Comparison of ENCODE assay signal across 8 cellular contexts in genomic region chr7:98106647-98107312, GRCh38. TPM values are rescaled to one million over a fixed set of nuclear protein-coding genes. Genes with fewer than 3 reads are reported as not detected.
DNase-seq lines count a peak whose midpoint lies in the region; ATAC-seq and FAIRE-seq lines count a peak whose summit lies in the region.

Gene LMTK2, plus strand, starts transcription at chr7:98106862. Its CDS starts 316 bp downstream, at chr7:98107178.

- H3K27me3 ChIP-seq in BLaER1 treated with 17β-estradiol and CSF1 and Interleukin-3, amounts not matched to agents 10 nM and 100 nM: peaks cover 0 to 33% (median 0%) of the 10 kb centered on the region in 11 experiments; a peak in 4 of 22 replicates

- H3K36me3 ChIP-seq in BLaER1 treated with 17β-estradiol and CSF1 and Interleukin-3, amounts not matched to agents 10 nM and 100 nM: no peaks in the 10 kb centered on the region

- intact Hi-C loops in activated CD4-positive, alpha-beta T cell treated with anti-CD3 and anti-CD28 coated beads, Interleukin-2, amount 10 ng/mL, durations not matched to agents 24 days and 14 days (cut with micrococcal nuclease): loop anchor here (1.0 to 5.0 kb wide), 6 partner anchors 26 to 234 kb away; partner anchors contain the start of genes ASNS and TECPR1

- peak within 1 kb of the TSS; percentile 84 to 96 (median 92) for H3K9ac ChIP-seq in BLaER1 treated with 17β-estradiol and CSF1 and Interleukin-3, amounts not matched to agents 10 nM and 100 nM

- H3K4me1 Mint-ChIP-seq in activated CD4-positive, alpha-beta T cell treated with anti-CD3 and anti-CD28 coated beads, Interleukin-2, amount 10 ng/mL, durations not matched to agents 24 days and 14 days: peaks cover 20% of the 10 kb centered on the region

- H3K4me3 ChIP-seq in BLaER1 treated with 17β-estradiol and CSF1 and Interleukin-3, amounts not matched to agents 10 nM and 100 nM: peak within 1 kb of the TSS; percentile 90 to 99 (median 98)

- H3K9me3 Mint-ChIP-seq in activated CD4-positive, alpha-beta T cell treated with anti-CD3 and anti-CD28 coated beads, Interleukin-2, amount 10 ng/mL, durations not matched to agents 24 days and 14 days: peaks cover 3% of the 10 kb centered on the region

- ATAC-seq in HG03457 (IDR thresholded peaks at IDR 0.05; ENCODE audit: unreplicated experiment): peak; percentile 99
- ATAC-seq in left lobe of liver: peak; percentile 99

- H3K27ac Mint-ChIP-seq in activated CD4-positive, alpha-beta T cell treated with anti-CD3 and anti-CD28 coated beads, Interleukin-2, amount 10 ng/mL, durations not matched to agents 24 days and 14 days: peak within 1 kb of the TSS; percentile 95

- peaks cover 8 to 20% (median 11%) of the 10 kb centered on the region in 11 experiments for H3K9me3 ChIP-seq in BLaER1 treated with 17β-estradiol and CSF1 and Interleukin-3, amounts not matched to agents 10 nM and 100 nM (replicated peaks in 1 of 11)

- peak within 1 kb of the TSS; percentile 99 for H3K4me3 Mint-ChIP-seq in activated CD4-positive, alpha-beta T cell treated with anti-CD3 and anti-CD28 coated beads, Interleukin-2, amount 10 ng/mL, durations not matched to agents 24 days and 14 days

- no peaks in the 10 kb centered on the region for H3K27me3 Mint-ChIP-seq in activated CD4-positive, alpha-beta T cell treated with anti-CD3 and anti-CD28 coated beads, Interleukin-2, amount 10 ng/mL, durations not matched to agents 24 days and 14 days

- DNase-seq in GM19239 (ENCODE audit: insufficient read length, low spot score): peak; percentile 83
- peak; percentile 74 for DNase-seq in NCI-H526 treated with DMSO at 0.1 percent for 48 hours (lab: John Stamatoyannopoulos, UW)
- DNase-seq in activated CD4-positive, alpha-beta T cell treated with anti-CD3 and anti-CD28 coated beads, Interleukin-2, amount 10 ng/mL, durations not matched to agents 24 days and 14 days: peak; percentile 99
- DNase-seq in cortex of kidney (lab: John Stamatoyannopoulos, UW): peak; percentile 38
- peak; percentile 97 for DNase-seq in left lobe of liver (ENCODE audit: low spot score)
- DNase-seq in stimulated activated CD4-positive, alpha-beta T cell treated with anti-CD3 and anti-CD28 coated beads, Interleukin-2, amount 100 ng/mL, for 4 hours (ENCODE audit: low read depth): peak; percentile 96

- peak within 1 kb of the TSS; percentile 77 to 97 (median 88) for H3K4me2 ChIP-seq in BLaER1 treated with 17β-estradiol and CSF1 and Interleukin-3, amounts not matched to agents 10 nM and 100 nM

- H3K27ac ChIP-seq in BLaER1 treated with 17β-estradiol and CSF1 and Interleukin-3, amounts not matched to agents 10 nM and 100 nM: peak within 1 kb of the TSS; percentile 57 to 95 (median 89); a peak in 21 of 22 replicates

- H3K4me1 ChIP-seq in BLaER1 treated with 17β-estradiol and CSF1 and Interleukin-3, amounts not matched to agents 10 nM and 100 nM: peaks cover 6 to 24% (median 16%) of the 10 kb centered on the region in 10 experiments; a peak in 17 of 20 replicates

- peaks cover 26 to 49% (median 43%) of the 10 kb centered on the region in 11 experiments for H4K20me1 ChIP-seq in BLaER1 treated with 17β-estradiol and CSF1 and Interleukin-3, amounts not matched to agents 10 nM and 100 nM

- H3K36me3 Mint-ChIP-seq in activated CD4-positive, alpha-beta T cell treated with anti-CD3 and anti-CD28 coated beads, Interleukin-2, amount 10 ng/mL, durations not matched to agents 24 days and 14 days (ENCODE audit: low read depth): peaks cover 2% of the 10 kb centered on the region

- peak; percentile 92 for FAIRE-seq in GM19239 (lab: Jason Lieb, UNC)

RNA-seq across cellular contexts. Expression of gene LMTK2, which starts in this region (rescaled TPM):
- 12.0 and 15.1 TPM in 2 replicates for total RNA-seq in activated CD4-positive, alpha-beta T cell treated with anti-CD3 and anti-CD28 coated beads, Interleukin-2, amount 10 ng/mL, durations not matched to agents 24 days and 14 days
- total RNA-seq in left lobe of liver: 12.7 TPM

Comparison
In these comparisons a context has a peak if more than half of its experiments do, and no peak if none do; other contexts are left out.
1. Peak in every context shown above with its lines: DNase-seq, ATAC-seq, H3K4me3 ChIP-seq and H3K27ac ChIP-seq.
2. DNase-seq: peak in every context shown above with its lines; median percentile 99 in activated CD4-positive, alpha-beta T cell treated with anti-CD3 and anti-CD28 coated beads, Interleukin-2, amount 10 ng/mL, durations not matched to agents 24 days and 14 days; 97 in left lobe of liver; 96 in stimulated activated CD4-positive, alpha-beta T cell treated with anti-CD3 and anti-CD28 coated beads, Interleukin-2, amount 100 ng/mL, for 4 hours; 83 in GM19239; 74 in NCI-H526 treated with DMSO at 0.1 percent for 48 hours; 38 in cortex of kidney.